ENCODE assay signal across 14 cellular contexts in the genomic region with DNA sequence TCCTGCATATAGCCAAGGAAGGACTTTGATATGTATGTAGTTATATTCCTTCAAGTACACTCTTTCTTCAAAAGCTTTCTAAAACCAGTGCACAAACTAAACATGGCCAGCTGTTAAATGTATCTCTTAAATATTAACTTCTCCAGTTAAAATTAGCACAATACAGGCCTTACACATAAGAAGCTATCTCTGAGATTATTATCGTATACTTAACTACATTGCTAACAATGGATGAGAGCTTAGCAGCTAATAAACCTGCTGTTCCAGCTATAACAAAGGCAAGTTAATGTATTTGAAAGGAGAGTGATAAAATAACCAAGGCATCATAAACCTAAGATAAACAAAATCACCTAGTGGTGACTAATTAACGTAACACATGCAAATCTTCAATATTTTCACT.
"Had no signal": no experiment of that assay in that cellular context is flagged by ENCODE, and none has a peak within 500 bp of the region (broad histone marks: within the 10 kb centered on the region; RNA-seq: fewer than 3 reads in every experiment).

No MANE protein-coding gene starts in this region.

- H3K36me3 ChIP-seq: breast epithelium, esophagus squamous epithelium, upper lobe of right lung had no signal

- H3K27me3 ChIP-seq: breast epithelium, esophagus squamous epithelium, testis, upper lobe of right lung had no signal

- H3K27ac ChIP-seq: breast epithelium, esophagus squamous epithelium, testis, upper lobe of right lung had no signal

- H3K4me1 ChIP-seq: breast epithelium, esophagus squamous epithelium, testis, upper lobe of right lung had no signal

- DNase-seq: activated CD4-positive, alpha-beta T cell treated with anti-CD3 and anti-CD28 coated beads for 4 hours; activated CD8-positive, alpha-beta memory T cell treated with anti-CD3 and anti-CD28 coated beads, Interleukin-2, amount 50 U/mL, for 48 hours; activated CD8-positive, alpha-beta T cell treated with anti-CD3 and anti-CD28 coated beads, Interleukin-2, amount 10 ng/mL, durations not matched to agents 7 days and 5 days; activated naive CD8-positive, alpha-beta T cell treated with anti-CD3 and anti-CD28 coated beads, Interleukin-2, amount 10 ng/mL, durations not matched to agents 7 days and 5 days; anterior cingulate cortex; esophagus squamous epithelium; foreskin fibroblast; nephron progenitor cell; stimulated activated CD4-positive, alpha-beta T cell treated with anti-CD3 and anti-CD28 coated beads, Interleukin-15, amount 100 ng/mL, for 24 hours; stimulated activated CD4-positive, alpha-beta T cell treated with anti-CD3 and anti-CD28 coated beads, Interleukin-4, amount 100 ng/mL, for 24 hours; stimulated activated naive CD8-positive, alpha-beta T cell treated with anti-CD3 and anti-CD28 coated beads, Interleukin-15, amount 100 ng/mL, for 72 hours; testis; upper lobe of right lung had no signal

- H3K4me3 ChIP-seq: breast epithelium, esophagus squamous epithelium, testis, upper lobe of right lung had no signal

- H3K9me3 ChIP-seq: breast epithelium, esophagus squamous epithelium, testis, upper lobe of right lung had no signal

- ATAC-seq: activated CD8-positive, alpha-beta T cell treated with anti-CD3 and anti-CD28 coated beads, Interleukin-2, amount 10 ng/mL, durations not matched to agents 7 days and 5 days; stimulated activated naive CD8-positive, alpha-beta T cell treated with anti-CD3 and anti-CD28 coated beads, Interleukin-15, amount 100 ng/mL, for 72 hours; upper lobe of right lung had no signal
